27 cellular contexts compared by ENCODE assay signal in the genomic region with DNA sequence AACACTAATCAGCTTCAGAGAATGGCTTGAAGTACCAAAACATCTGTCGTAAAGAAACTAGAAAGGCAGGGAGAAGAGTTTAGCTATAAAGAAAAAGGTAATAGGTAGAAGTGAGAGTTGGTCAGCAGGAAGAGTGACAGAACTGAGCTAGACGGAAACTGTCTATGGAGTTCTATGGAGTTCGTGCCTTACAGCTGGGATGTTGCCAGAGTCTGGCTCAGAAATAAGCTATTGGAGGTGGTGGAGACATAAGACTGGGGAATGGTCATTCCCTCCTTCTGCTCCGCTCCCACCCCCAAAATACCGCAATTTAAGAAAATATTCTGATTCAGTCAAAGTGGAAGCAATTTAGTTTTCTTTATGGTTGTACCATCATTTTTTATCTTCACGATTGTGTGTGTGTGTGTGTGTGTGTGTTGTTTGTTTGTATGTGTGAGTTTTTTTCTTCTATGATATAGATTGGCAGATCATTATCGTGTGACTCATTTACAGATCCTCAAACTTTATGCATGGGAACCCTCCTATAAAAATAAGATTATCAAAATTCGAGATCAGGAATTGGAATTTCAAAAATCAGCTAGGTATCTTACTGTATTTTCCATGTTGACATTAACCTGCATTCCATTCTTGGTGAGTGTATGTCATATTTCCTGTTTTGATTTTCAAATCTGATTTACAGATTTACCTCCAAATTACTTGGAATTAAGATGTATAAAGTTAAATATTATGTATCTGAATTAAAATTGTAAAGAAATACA.
"Had no signal": no experiment of that assay in that cellular context is flagged by ENCODE, and none has a peak within 500 bp of the region (broad histone marks: within the 10 kb centered on the region; RNA-seq: fewer than 3 reads in every experiment).

No MANE protein-coding gene starts in this region.

- DNase-seq: activated CD4-positive, alpha-beta T cell treated with anti-CD3 and anti-CD28 coated beads, Interleukin-2, amount 10 ng/mL, durations not matched to agents 24 days and 14 days; activated CD4-positive, alpha-beta T cell treated with anti-CD3 and anti-CD28 coated beads, Interleukin-2, amount 50 U/mL, for 4 hours; activated CD8-positive, alpha-beta T cell treated with anti-CD3 and anti-CD28 coated beads, Interleukin-2, amount 10 ng/mL, durations not matched to agents 7 days and 5 days; activated gamma-delta T cell; activated naive CD4-positive, alpha-beta T cell treated with Interleukin-2 at 50 U/mL for 16 hours; activated naive CD8-positive, alpha-beta T cell treated with anti-CD3 and anti-CD28 coated beads, Interleukin-2, amount 10 ng/mL, durations not matched to agents 7 days and 5 days; activated T-cell treated with anti-CD3 and anti-CD28 coated beads, Interleukin-2, amount 50 U/mL, for 24 hours; amygdala; Karpas-422; KBM-7; NCI-H1105 treated with DMSO at 0.1 percent for 48 hours; NCI-H1436; NCI-H1694; NCI-H1930; NCI-H2081 treated with DMSO at 0.1 percent for 48 hours; NCI-H345; NCI-H524 treated with DMSO at 0.1 percent for 48 hours; OCI-M1; Peyer's patch; RPMI8226; SIG-M5; T-cell; T-helper 2 cell; T-helper 9 cell had no signal

- H3K4me3 ChIP-seq: ascending aorta, Peyer's patch had no signal

- H3K36me3 ChIP-seq: ascending aorta, Peyer's patch had no signal

- ATAC-seq: activated CD8-positive, alpha-beta T cell treated with anti-CD3 and anti-CD28 coated beads, Interleukin-2, amount 10 ng/mL, durations not matched to agents 7 days and 5 days; Right ventricle myocardium inferior; SK-N-SH treated with all-trans-retinoic acid at 6 μM for 48 hours; T-cell had no signal

- H3K4me1 ChIP-seq: ascending aorta, Peyer's patch had no signal

- H3K9me3 ChIP-seq: ascending aorta, Peyer's patch had no signal

- H3K27ac ChIP-seq: ascending aorta, Peyer's patch had no signal

- H3K27me3 ChIP-seq: ascending aorta, Peyer's patch had no signal
